10 cellular contexts compared by ENCODE assay signal in genomic region chr22:19522190-19522880, GRCh38. TPM values are rescaled to one million over a fixed set of nuclear protein-coding genes. Genes with fewer than 3 reads are reported as not detected.
DNase-seq lines count a peak whose midpoint lies in the region; ATAC-seq and TF ChIP-seq lines count a peak whose summit lies in the region.
"Had no signal": no experiment of that assay in that cellular context is flagged by ENCODE, and none has a peak within 500 bp of the region (broad histone marks: within the 10 kb centered on the region; RNA-seq: fewer than 3 reads in every experiment).

No MANE protein-coding gene starts in this region.

- TF ChIP-seq CTCF in GM10248 (IDR thresholded peaks at IDR 0.05; ENCODE audit: control extremely low read depth, extremely low read depth, low read depth, missing control alignments) (no peak), endothelial cell (IDR thresholded peaks at IDR 0.05; ENCODE audit: unreplicated experiment) (no peak), smooth muscle cell (IDR thresholded peaks at IDR 0.05; ENCODE audit: borderline replicate concordance, insufficient read depth, poor library complexity, severe bottlenecking) (no peak)

- H3K9me3 ChIP-seq in smooth muscle cell (replicated peaks; ENCODE audit: low read depth): no peaks in the 10 kb centered on the region

- H3K4me2 ChIP-seq in smooth muscle cell: no peak overlapping the region

- POLR2A ChIA-PET in GM10248 (lab: Yijun Ruan, JAX): no interaction called here
- POLR2A ChIA-PET in activated CD8-positive, alpha-beta T cell treated with anti-CD3 and anti-CD28 coated beads, Interleukin-2, amount 10 ng/mL, durations not matched to agents 7 days and 5 days (lab: Charles Lee): no interaction called here

- H3K4me3 ChIP-seq in smooth muscle cell: no peak overlapping the region

- H3K4me3 Mint-ChIP-seq in endothelial cell (ENCODE audit: unreplicated experiment): peak overlapping the region; percentile 91
- H3K4me3 Mint-ChIP-seq in activated CD8-positive, alpha-beta T cell treated with anti-CD3 and anti-CD28 coated beads, Interleukin-2, amount 10 ng/mL, durations not matched to agents 7 days and 5 days: no peak overlapping the region

- H3K27ac ChIP-seq in smooth muscle cell (ENCODE audit: low read depth): no peak overlapping the region

- WGBS in smooth muscle cell (ENCODE audit: low lambda C conversion rate): 81% methylated on average over 16 of the region's 16 CpGs

- no peak overlapping the region for H3K9ac ChIP-seq in smooth muscle cell (ENCODE audit: low read depth)

- no peaks in the 10 kb centered on the region for H3F3A ChIP-seq in smooth muscle cell (ENCODE audit: low read depth)

- no peaks in the 10 kb centered on the region for H4K20me1 ChIP-seq in smooth muscle cell (ENCODE audit: low read depth)

- CTCF ChIA-PET in GM10248 (lab: Yijun Ruan, JAX): no interaction called here
- CTCF ChIA-PET in activated CD8-positive, alpha-beta T cell treated with anti-CD3 and anti-CD28 coated beads, Interleukin-2, amount 10 ng/mL, durations not matched to agents 7 days and 5 days (lab: Charles Lee): interaction anchor here (1.5 kb wide), 1 partner anchor 108 kb away, joined by 10 read pairs; no protein-coding TSS in a partner anchor

- DNase-seq in GM10248 (ENCODE audit: extremely low spot score): peak; percentile 16
- DNase-seq in NCI-H2107 treated with DMSO at 0.1 percent for 48 hours (lab: John Stamatoyannopoulos, UW; ENCODE audit: unreplicated experiment): peak; percentile 34
- no peak for DNase-seq in endothelial cell (ENCODE audit: low spot score)
- peak; percentile 64 for DNase-seq in posterior vena cava (ENCODE audit: low spot score)
- DNase-seq in smooth muscle cell (lab: John Stamatoyannopoulos, UW; ENCODE audit: unreplicated experiment): no peak
- no peak for DNase-seq in activated CD8-positive, alpha-beta T cell treated with anti-CD3 and anti-CD28 coated beads, Interleukin-2, amount 10 ng/mL, durations not matched to agents 7 days and 5 days
- no peak for DNase-seq in HuH-7.5 (ENCODE audit: low spot score)

- H3K36me3 Mint-ChIP-seq in endothelial cell (ENCODE audit: low read depth, unreplicated experiment): peaks cover 5% of the 10 kb centered on the region
- H3K36me3 Mint-ChIP-seq in activated CD8-positive, alpha-beta T cell treated with anti-CD3 and anti-CD28 coated beads, Interleukin-2, amount 10 ng/mL, durations not matched to agents 7 days and 5 days (ENCODE audit: low read depth): peaks cover 18% of the 10 kb centered on the region

- intact Hi-C loops in posterior vena cava (cut with DNase I): no loop called here

- H3K27me3 ChIP-seq in smooth muscle cell (ENCODE audit: low read depth): peaks cover 55% of the 10 kb centered on the region

- ATAC-seq in activated CD8-positive, alpha-beta T cell treated with anti-CD3 and anti-CD28 coated beads, Interleukin-2, amount 10 ng/mL, durations not matched to agents 7 days and 5 days: no peak
- no peak for ATAC-seq in HG03439 (IDR thresholded peaks at IDR 0.05; ENCODE audit: unreplicated experiment)

- peaks cover 16% of the 10 kb centered on the region for H3K27me3 Mint-ChIP-seq in endothelial cell (ENCODE audit: unreplicated experiment)
- H3K27me3 Mint-ChIP-seq in activated CD8-positive, alpha-beta T cell treated with anti-CD3 and anti-CD28 coated beads, Interleukin-2, amount 10 ng/mL, durations not matched to agents 7 days and 5 days (ENCODE audit: low read depth): peaks cover 28% of the 10 kb centered on the region

- H3K79me2 ChIP-seq in smooth muscle cell (ENCODE audit: low read depth): no peaks in the 10 kb centered on the region

- H3K27ac Mint-ChIP-seq in endothelial cell (ENCODE audit: unreplicated experiment): no peak overlapping the region
- H3K27ac Mint-ChIP-seq in activated CD8-positive, alpha-beta T cell treated with anti-CD3 and anti-CD28 coated beads, Interleukin-2, amount 10 ng/mL, durations not matched to agents 7 days and 5 days: no peak overlapping the region

- H3K9me3 Mint-ChIP-seq in endothelial cell (ENCODE audit: unreplicated experiment): no peaks in the 10 kb centered on the region
- no peaks in the 10 kb centered on the region for H3K9me3 Mint-ChIP-seq in activated CD8-positive, alpha-beta T cell treated with anti-CD3 and anti-CD28 coated beads, Interleukin-2, amount 10 ng/mL, durations not matched to agents 7 days and 5 days (ENCODE audit: insufficient read depth)

- H3K4me1 ChIP-seq in smooth muscle cell (ENCODE audit: low read depth): peaks cover 12% of the 10 kb centered on the region

- H3K4me1 Mint-ChIP-seq in endothelial cell (ENCODE audit: unreplicated experiment): peaks cover 31% of the 10 kb centered on the region
- H3K4me1 Mint-ChIP-seq in activated CD8-positive, alpha-beta T cell treated with anti-CD3 and anti-CD28 coated beads, Interleukin-2, amount 10 ng/mL, durations not matched to agents 7 days and 5 days (ENCODE audit: low read depth): peaks cover 16% of the 10 kb centered on the region

- no peaks in the 10 kb centered on the region for H3K36me3 ChIP-seq in smooth muscle cell (ENCODE audit: low read depth)

- H2AFZ ChIP-seq in smooth muscle cell (ENCODE audit: low read depth): no peak overlapping the region

RNA-seq across cellular contexts. Expression of gene CLDN5, which starts 1.9 kb away (rescaled TPM):
- 108 TPM for total RNA-seq in endothelial cell (ENCODE audit: unreplicated experiment)
- 10 to 100 TPM; 36.4 to 70.1 TPM for total RNA-seq in posterior vena cava
- total RNA-seq in smooth muscle cell: not detected in 2 replicates
- polyA plus RNA-seq in smooth muscle cell: 0.11 TPM in 1 of 2 replicates, not detected in the other
- total RNA-seq in activated CD8-positive, alpha-beta T cell treated with anti-CD3 and anti-CD28 coated beads, Interleukin-2, amount 10 ng/mL, durations not matched to agents 7 days and 5 days: not detected
- total RNA-seq: mammary epithelial cell, SK-MEL-5 had no signal

RNA-seq across cellular contexts. Expression of gene CDC45, which starts 42.6 kb away (rescaled TPM):
- 6.2 TPM for total RNA-seq in endothelial cell (ENCODE audit: unreplicated experiment)
- 1 to 10 TPM in 1 of 2 donors, under 1 TPM in 1; 0.71 to 1.7 TPM for total RNA-seq in posterior vena cava
- total RNA-seq in smooth muscle cell: 9.7 and 13.7 TPM in 2 replicates
- polyA plus RNA-seq in smooth muscle cell: 6.6 and 9.3 TPM in 2 replicates
- 10 to 100 TPM; 90.2 to 94.3 TPM for total RNA-seq in activated CD8-positive, alpha-beta T cell treated with anti-CD3 and anti-CD28 coated beads, Interleukin-2, amount 10 ng/mL, durations not matched to agents 7 days and 5 days

RNA-seq across cellular contexts. Expression of gene UFD1, which starts 43.3 kb away (rescaled TPM):
- total RNA-seq in endothelial cell (ENCODE audit: unreplicated experiment) (86.2 TPM), posterior vena cava (10 to 100 TPM; 43.5 to 51.1 TPM), smooth muscle cell (48.1 and 64.1 TPM in 2 replicates)
- polyA plus RNA-seq in smooth muscle cell: 99.5 and 111 TPM in 2 replicates
- 10 to 100 TPM; 94.3 to 97.2 TPM for total RNA-seq in activated CD8-positive, alpha-beta T cell treated with anti-CD3 and anti-CD28 coated beads, Interleukin-2, amount 10 ng/mL, durations not matched to agents 7 days and 5 days

Comparison
In these comparisons a context has a peak if more than half of its experiments do, and no peak if none do; other contexts are left out.
1. DNase-seq: peak in GM10248 (single experiment), NCI-H2107 treated with DMSO at 0.1 percent for 48 hours (single experiment) and posterior vena cava (single experiment); none in endothelial cell (single experiment), smooth muscle cell (single experiment), activated CD8-positive, alpha-beta T cell treated with anti-CD3 and anti-CD28 coated beads, Interleukin-2, amount 10 ng/mL, durations not matched to agents 7 days and 5 days (single experiment) and HuH-7.5 (single experiment).
2. RNA of gene CLDN5, which starts 1.9 kb away (total RNA-seq): 108 TPM in endothelial cell (single experiment) and 36.4 to 70.1 TPM in posterior vena cava; not detected in activated CD8-positive, alpha-beta T cell treated with anti-CD3 and anti-CD28 coated beads, Interleukin-2, amount 10 ng/mL, durations not matched to agents 7 days and 5 days and not detected in smooth muscle cell; every median in the first group is over 10 times any median in the second.